Comparison of ENCODE assay signal across 14 cellular contexts in genomic region chr10:122181055-122181732, GRCh38.
DNase-seq lines count a peak whose midpoint lies in the region; ATAC-seq and TF ChIP-seq lines count a peak whose summit lies in the region.
"Had no signal": no experiment of that assay in that cellular context is flagged by ENCODE, and none has a peak within 500 bp of the region (broad histone marks: within the 10 kb centered on the region; RNA-seq: fewer than 3 reads in every experiment).

No MANE protein-coding gene starts in this region.

- H3K9me3 ChIP-seq in iPS-20b (ENCODE audit: insufficient read depth, low read depth, low read length) = no peaks in the 10 kb centered on the region
- H3K9me3 ChIP-seq: upper lobe of left lung had no signal

- peak overlapping the region; percentile 71 for H3K9ac ChIP-seq in iPS-20b (ENCODE audit: low read depth, low read length)

- H3K27ac ChIP-seq in iPS-20b (ENCODE audit: low read length) = peak overlapping the region; percentile 41
- H3K27ac ChIP-seq: coronary artery, upper lobe of left lung had no signal

- H3K4me3 ChIP-seq in astrocyte of the spinal cord (ENCODE audit: low read depth, low read length) (no peak overlapping the region), iPS-20b (ENCODE audit: low read length) (peak overlapping the region; percentile 43; the same call in 1 of the 2 replicates)
- H3K4me3 ChIP-seq: coronary artery, upper lobe of left lung had no signal

- H3K4me1 ChIP-seq in iPS-20b (ENCODE audit: insufficient read depth, low read length) = peaks cover 62% of the 10 kb centered on the region

- TF ChIP-seq CTCF in astrocyte of the spinal cord (IDR thresholded peaks at IDR 0.05; ENCODE audit: low read depth, low read length) = no peak
- TF ChIP-seq CTCF in GM13976 (IDR thresholded peaks at IDR 0.05; ENCODE audit: borderline replicate concordance, control extremely low read depth, extremely low read depth, insufficient read depth, missing control alignments) = no peak

- no peaks in the 10 kb centered on the region for H3K27me3 ChIP-seq in iPS-20b (ENCODE audit: insufficient read depth, low read length)
- H3K27me3 ChIP-seq: upper lobe of left lung had no signal

- peak; percentile 48 for DNase-seq in AG08396 (ENCODE audit: low spot score)
- peak; percentile 24 for DNase-seq in HK-2 (ENCODE audit: unreplicated experiment)
- peak; percentile 42 for DNase-seq in astrocyte of the spinal cord (ENCODE audit: low read depth, low spot score)
- DNase-seq in NCI-H226 = no peak
- DNase-seq in superior temporal gyrus (ENCODE audit: extremely low spot score) = no peak
- no peak for DNase-seq in GM13976 (ENCODE audit: low spot score)
- DNase-seq: activated CD4-positive, alpha-beta T cell treated with anti-CD3 and anti-CD28 coated beads, Interleukin-2, amount 10 ng/mL, durations not matched to agents 24 days and 14 days; CD4-positive, alpha-beta memory T cell; GOT3; NCI-H526; upper lobe of left lung had no signal

- in situ Hi-C loops in astrocyte of the spinal cord (cut with HindIII; ENCODE audit: low sequenced_read_pairs) (no loop called here), GM13976 (cut with MboI; ENCODE audit: low sequenced_read_pairs, unreplicated experiment) (no loop called here)

- ATAC-seq in GM19328 (IDR thresholded peaks at IDR 0.05; ENCODE audit: unreplicated experiment) = no peak

- no peaks in the 10 kb centered on the region for H3K36me3 ChIP-seq in iPS-20b (ENCODE audit: insufficient read depth, low read depth, low read length)

Comparison
In these comparisons a context has a peak if more than half of its experiments do, and no peak if none do; other contexts are left out.
1. DNase-seq: peak in AG08396 (single experiment), HK-2 (single experiment) and astrocyte of the spinal cord (single experiment); none in NCI-H226 (single experiment), superior temporal gyrus (single experiment) and GM13976 (single experiment).